ENCODE assay signal across 17 cellular contexts in the genomic region with DNA sequence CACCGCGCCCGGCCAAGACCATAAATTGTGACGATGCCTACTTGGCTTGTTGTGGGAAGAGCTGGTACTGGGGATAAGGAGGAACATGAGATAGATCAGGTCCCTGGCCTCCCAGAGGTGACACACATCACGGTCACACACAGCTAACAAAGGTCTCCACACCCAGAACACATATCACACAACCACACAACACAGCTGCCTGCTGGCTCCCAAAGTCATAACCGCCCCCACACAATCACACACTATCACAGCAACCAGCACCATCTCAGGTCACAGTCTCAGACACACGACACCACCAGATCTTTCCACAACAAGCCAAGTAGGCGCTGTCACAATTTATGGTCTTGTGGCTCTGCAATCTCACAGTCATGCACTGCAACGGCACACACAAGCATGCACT. TPM values are rescaled to one million over a fixed set of nuclear protein-coding genes. Genes with fewer than 3 reads are reported as not detected.
DNase-seq lines count a peak whose midpoint lies in the region; ATAC-seq and TF ChIP-seq lines count a peak whose summit lies in the region.
"Had no signal": no experiment of that assay in that cellular context is flagged by ENCODE, and none has a peak within 500 bp of the region (broad histone marks: within the 10 kb centered on the region; RNA-seq: fewer than 3 reads in every experiment).

No MANE protein-coding gene starts in this region.

- H3K4me3 Mint-ChIP-seq in endothelial cell (ENCODE audit: unreplicated experiment), result peak overlapping the region; percentile 3

- H3K9me3 Mint-ChIP-seq in endothelial cell (ENCODE audit: unreplicated experiment), result no peaks in the 10 kb centered on the region

- H3K27me3 Mint-ChIP-seq in endothelial cell (ENCODE audit: unreplicated experiment), result peaks cover 22% of the 10 kb centered on the region

- H3K4me1 ChIP-seq in heart right ventricle (peaks cover 0 to 57% (median 15%) of the 10 kb centered on the region in 9 donors), subcutaneous abdominal adipose tissue (ENCODE audit: control insufficient read depth in 5 of 5, insufficient read depth in 5 of 5, low read length in 5 of 5) (peaks cover 15 to 73% (median 46%) of the 10 kb centered on the region in 5 donors)

- peaks cover 0 to 29% (median 5%) of the 10 kb centered on the region in 9 donors for H3K36me3 ChIP-seq in heart right ventricle
- H3K36me3 ChIP-seq in subcutaneous abdominal adipose tissue (ENCODE audit: control insufficient read depth in 5 of 5, insufficient read depth in 5 of 5, low read length in 5 of 5), result peaks cover 0 to 53% (median 37%) of the 10 kb centered on the region in 5 donors

- H3K9me3 ChIP-seq in heart right ventricle (no peaks in the 10 kb centered on the region), subcutaneous abdominal adipose tissue (ENCODE audit: control insufficient read depth in 5 of 5, low read length in 5 of 5) (peaks cover 0 to 3% (median 0%) of the 10 kb centered on the region in 5 donors)

- peaks cover 6% of the 10 kb centered on the region for H3K36me3 Mint-ChIP-seq in endothelial cell (ENCODE audit: low read depth, unreplicated experiment)

- TF ChIP-seq CTCF in heart right ventricle (IDR thresholded peaks at IDR 0.05) (no peak), endothelial cell (IDR thresholded peaks at IDR 0.05; ENCODE audit: unreplicated experiment) (no peak)

- no peak overlapping the region for H3K27ac Mint-ChIP-seq in endothelial cell (ENCODE audit: unreplicated experiment)

- no peak overlapping the region for H3K9ac ChIP-seq in subcutaneous abdominal adipose tissue (ENCODE audit: low read length in 5 of 5)

- H3K27me3 ChIP-seq in heart right ventricle (peaks cover 0 to 66% (median 50%) of the 10 kb centered on the region in 7 donors), subcutaneous abdominal adipose tissue (ENCODE audit: control insufficient read depth in 5 of 5, insufficient read depth in 4 of 5, low read length in 5 of 5) (peaks cover 0 to 16% (median 10%) of the 10 kb centered on the region in 5 donors)

- no peak for ATAC-seq in Right ventricle myocardium superior (ENCODE audit: poor library complexity)
- ATAC-seq in heart right ventricle, result no peak
- ATAC-seq: HepG2 had no signal

- 71 to 85% methylated on average over 9 of the region's 9 CpGs for WGBS in heart right ventricle, 2 donors

- DNase-seq in Right ventricle myocardium superior (peak; percentile 13), heart right ventricle (no peak), D341Med (ENCODE audit: low spot score) (peak; percentile 6), endothelial cell (ENCODE audit: low spot score) (no peak), iPS-NIHi11 (ENCODE audit: low spot score) (no peak), cerebellar cortex (ENCODE audit: low spot score) (no peak)
- no peak for DNase-seq in central memory CD4-positive, alpha-beta T cell
- DNase-seq: CD4-positive, CD25-positive, alpha-beta regulatory T cell; GOT3; Karpas-422; MM.1S; NCI-H1105; NCI-H187; NCI-H446; NCI-H748 treated with DMSO at 0.1 percent for 48 hours had no signal

- H3K4me1 Mint-ChIP-seq in endothelial cell (ENCODE audit: unreplicated experiment), result peaks cover 4% of the 10 kb centered on the region

- H3K4me3 ChIP-seq in heart right ventricle (peak overlapping the region in 1 of 10 donors; percentile 14), subcutaneous abdominal adipose tissue (ENCODE audit: low read depth in 1 of 5, low read length in 5 of 5) (no peak overlapping the region)

- peak overlapping the region in 1 of 10 donors; percentile 5 for H3K27ac ChIP-seq in heart right ventricle
- H3K27ac ChIP-seq in subcutaneous abdominal adipose tissue (ENCODE audit: low read depth, low read length), result peak overlapping the region; percentile 98

- intact Hi-C loops in Right ventricle myocardium superior (cut with DNase I) (no loop called here), heart right ventricle (cut with DNase I) (loop anchor here in 1 of 10 donors (10.0 kb wide), 1 partner anchor 60 kb away; no protein-coding TSS in a partner anchor)

RNA-seq across cellular contexts. Expression of gene COL5A3, which starts 5.7 kb away (rescaled TPM):
- total RNA-seq in Right ventricle myocardium superior, result 10.1 TPM
- total RNA-seq in heart right ventricle, result 10 to 100 TPM in 4 of 10 donors, 1 to 10 TPM in 6; 3.8 to 27.8 (median 6.1) TPM
- polyA plus RNA-seq in heart right ventricle, result 10 to 100 TPM; 18.2 to 35.6 TPM
- 0.05 TPM for total RNA-seq in endothelial cell (ENCODE audit: unreplicated experiment)
- polyA plus RNA-seq: HepG2 had no signal

RNA-seq across cellular contexts. Expression of gene RDH8, which starts 8.7 kb away (rescaled TPM):
- total RNA-seq in Right ventricle myocardium superior (not detected), heart right ventricle (not detected), endothelial cell (ENCODE audit: unreplicated experiment) (not detected)
- not detected for polyA plus RNA-seq in heart right ventricle
- total RNA-seq: CD4-positive, CD25-positive, alpha-beta regulatory T cell; HepG2 had no signal
- polyA plus RNA-seq: CD4-positive, CD25-positive, alpha-beta regulatory T cell; HepG2 had no signal

Comparison
In these comparisons a context has a peak if more than half of its experiments do, and no peak if none do; other contexts are left out.
1. DNase-seq: peak in Right ventricle myocardium superior (single experiment) and D341Med (single experiment); none in heart right ventricle (0 of 2), endothelial cell (single experiment), central memory CD4-positive, alpha-beta T cell (single experiment), iPS-NIHi11 (single experiment) and cerebellar cortex (single experiment).